ENCODE assay signal across 21 cellular contexts in the genomic region with DNA sequence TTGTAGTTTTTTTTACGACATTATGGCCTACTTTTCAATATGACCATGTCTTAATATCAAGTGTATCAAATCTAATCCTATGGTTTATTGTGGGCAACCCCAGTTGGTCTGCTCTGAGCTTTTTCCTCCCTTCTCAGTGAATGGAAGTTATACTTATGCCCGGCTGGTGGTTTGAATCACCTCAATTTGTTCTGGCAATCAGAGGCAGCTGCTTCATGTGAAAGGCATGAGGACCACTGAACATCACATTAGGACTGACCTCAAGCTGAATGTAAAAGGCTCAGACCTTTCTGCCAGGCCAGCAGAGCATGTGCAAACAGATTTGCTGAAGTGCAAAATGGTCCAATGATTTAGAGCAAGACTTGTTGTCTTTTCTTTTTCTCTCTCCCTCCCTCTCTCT. TPM values are rescaled to one million over a fixed set of nuclear protein-coding genes. Genes with fewer than 3 reads are reported as not detected.
A peak's percentile ranks its signal among the peaks of the same experiment; 100 is the strongest.
DNase-seq lines count a peak whose midpoint lies in the region; ATAC-seq, FAIRE-seq and TF ChIP-seq lines count a peak whose summit lies in the region.
"Had no signal": no experiment of that assay in that cellular context is flagged by ENCODE, and none has a peak within 500 bp of the region (broad histone marks: within the 10 kb centered on the region; RNA-seq: fewer than 3 reads in every experiment).

No MANE protein-coding gene starts in this region.

- no peak for TF ChIP-seq CTCF in brain (conservative IDR thresholded peaks at IDR 0.05)

- ATAC-seq in HG02885 (IDR thresholded peaks at IDR 0.05; ENCODE audit: poor library complexity, unreplicated experiment), result no peak
- no peak for ATAC-seq in GM21381 (IDR thresholded peaks at IDR 0.05; ENCODE audit: unreplicated experiment)
- ATAC-seq: heart right ventricle, HepG2, mucosa of descending colon had no signal

- H3K4me1 Mint-ChIP-seq in brain, result peaks cover 32% of the 10 kb centered on the region

- peaks cover 0 to 2% (median 0%) of the 10 kb centered on the region in 5 experiments for H3K9me3 Mint-ChIP-seq in brain
- H3K9me3 Mint-ChIP-seq: dendritic cell treated with granulocyte-macrophage colony-stimulating factor and Interleukin-4, amounts not matched to agents 40 ng/mL and 50 ng/mL, for 4 days had no signal

- H3K36me3 Mint-ChIP-seq in brain, result no peaks in the 10 kb centered on the region

- FAIRE-seq in RCC 7860 (lab: Jason Lieb, UNC), result no peak
- FAIRE-seq: A204.1, G401.6, HepG2 had no signal

- H3K4me3 Mint-ChIP-seq in brain, result peak overlapping the region in 2 of 5 experiments; percentile 18 to 29
- H3K4me3 Mint-ChIP-seq: dendritic cell treated with granulocyte-macrophage colony-stimulating factor and Interleukin-4, amounts not matched to agents 40 ng/mL and 50 ng/mL, for 4 days; T-helper 2 cell treated with Interferon-gamma antibody and Interleukin-4, amounts not matched to agents 5 μg/mL and 100 μg/mL, for 36 hours had no signal

- H3K27ac Mint-ChIP-seq in brain, result peak overlapping the region in 3 of 5 experiments; percentile 40 to 80 (median 54)
- H3K27ac Mint-ChIP-seq: dendritic cell treated with granulocyte-macrophage colony-stimulating factor and Interleukin-4, amounts not matched to agents 40 ng/mL and 50 ng/mL, for 4 days; T-helper 2 cell treated with Interferon-gamma antibody and Interleukin-4, amounts not matched to agents 5 μg/mL and 100 μg/mL, for 36 hours had no signal

- DNase-seq in NCI-H345 (lab: John Stamatoyannopoulos, UW) (peak; percentile 56), NCI-H345 treated with DMSO at 0.1 percent for 48 hours (lab: John Stamatoyannopoulos, UW; ENCODE audit: unreplicated experiment) (no peak), NCI-H446 treated with DMSO at 0.1 percent for 48 hours (lab: John Stamatoyannopoulos, UW) (peak; percentile 12), retina (peak; percentile 56), RCC 7860 (ENCODE audit: low spot score) (no peak)
- DNase-seq: activated effector memory CD4-positive, alpha-beta T cell treated with anti-CD3 and anti-CD28 coated beads, Interleukin-2, amount 50 U/mL, for 16 hours; heart right ventricle; left ventricle myocardium inferior; mucosa of descending colon; NCI-H1436 treated with DMSO at 0.1 percent for 48 hours; NCI-H526 had no signal

- no peaks in the 10 kb centered on the region for H3K27me3 Mint-ChIP-seq in brain
- H3K27me3 Mint-ChIP-seq: dendritic cell treated with granulocyte-macrophage colony-stimulating factor and Interleukin-4, amounts not matched to agents 40 ng/mL and 50 ng/mL, for 4 days had no signal

RNA-seq across cellular contexts. Expression of a gene that starts 13.5 kb away (rescaled TPM):
- 0.10 TPM for polyA plus RNA-seq in brain (ENCODE audit: insufficient read depth, low read depth, low replicate concordance)
- polyA plus RNA-seq: adipose tissue, BJ, heart right ventricle, HepG2 had no signal

Comparison
In these comparisons a context has a peak if more than half of its experiments do, and no peak if none do; other contexts are left out.
1. DNase-seq: peak in NCI-H345 (single experiment), NCI-H446 treated with DMSO at 0.1 percent for 48 hours (single experiment) and retina (single experiment); none in NCI-H345 treated with DMSO at 0.1 percent for 48 hours (single experiment) and RCC 7860 (single experiment).